Comparison of ENCODE assay signal across 9 cellular contexts in the genomic region with DNA sequence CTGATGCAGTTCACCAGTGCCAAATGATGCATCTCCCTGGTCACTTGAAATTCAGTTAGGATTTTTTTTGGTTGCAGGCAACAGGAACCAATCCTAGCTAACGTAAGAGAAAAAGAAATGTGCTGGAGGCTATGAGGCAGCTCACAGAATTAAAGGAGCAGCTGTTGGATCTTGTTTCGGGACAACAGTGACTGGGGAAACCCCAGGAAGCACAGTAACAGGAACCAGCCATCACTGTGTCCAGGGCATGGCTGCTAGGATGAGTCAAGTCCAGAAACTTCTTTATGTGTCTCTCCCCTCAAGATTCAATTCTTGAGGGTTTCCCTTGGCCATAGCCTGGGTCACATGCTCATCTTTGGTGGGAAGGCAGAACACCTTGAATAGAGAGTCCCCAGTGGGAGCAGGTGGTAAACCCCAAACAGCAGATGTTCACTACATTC. TPM values are rescaled to one million over a fixed set of nuclear protein-coding genes. Genes with fewer than 3 reads are reported as not detected.
DNase-seq lines count a peak whose midpoint lies in the region; ATAC-seq, FAIRE-seq and TF ChIP-seq lines count a peak whose summit lies in the region.
"Had no signal": no experiment of that assay in that cellular context is flagged by ENCODE, and none has a peak within 500 bp of the region (broad histone marks: within the 10 kb centered on the region; RNA-seq: fewer than 3 reads in every experiment).

No MANE protein-coding gene starts in this region.

- ATAC-seq in GM19324 (IDR thresholded peaks at IDR 0.05; ENCODE audit: low FRiP score, unreplicated experiment) = peak; percentile 51
- peak; percentile 83 for ATAC-seq in HG03066 (IDR thresholded peaks at IDR 0.05; ENCODE audit: low read depth, unreplicated experiment)

- TF ChIP-seq CTCF in D721Med (IDR thresholded peaks at IDR 0.05; ENCODE audit: insufficient read depth, missing control alignments) = no peak

- DNase-seq in ELR (ENCODE audit: low read depth) = peak; percentile 61
- DNase-seq in dermis blood vessel endothelial cell = peak; percentile 40
- DNase-seq in HUDEP-2 (lab: John Stamatoyannopoulos, UW; ENCODE audit: unreplicated experiment in 76 of 76) = no peak
- DNase-seq in D721Med (ENCODE audit: insufficient read length, low spot score) = no peak
- no peak for DNase-seq in NCI-H2107 (lab: John Stamatoyannopoulos, UW)
- DNase-seq in mucosa of gallbladder (ENCODE audit: low spot score) = no peak
- DNase-seq: NCI-H748 treated with DMSO at 0.1 percent for 48 hours had no signal

- FAIRE-seq in D721Med (lab: Jason Lieb, UNC) = no peak

RNA-seq across cellular contexts. Expression of gene CHST2, which starts 39.0 kb away (rescaled TPM):
- total RNA-seq in dermis blood vessel endothelial cell = 2.7 and 7.8 TPM in 2 replicates
- total RNA-seq in mucosa of gallbladder = 5.8 TPM

Comparison
In these comparisons a context has a peak if more than half of its experiments do, and no peak if none do; other contexts are left out.
1. DNase-seq: peak in ELR (single experiment) and dermis blood vessel endothelial cell (single experiment); none in HUDEP-2 (0 of 76), D721Med (single experiment), NCI-H2107 (single experiment) and mucosa of gallbladder (single experiment).